ENCODE assay signal across 1 cellular context in genomic region chr1:200886590-200886989, GRCh38.
TF ChIP-seq lines count a peak whose summit lies in the region.

No MANE protein-coding gene starts in this region.

TF ChIP-seq in K562, 482 proteins besides CTCF, POLR2A, EP300 and RAD21 (continued from another document):
- TF ChIP-seq SFPQ (IDR thresholded peaks at IDR 0.05; ENCODE audit: low read depth, low read length) (no peak), ZFP1 (CRISPR knock-in tag; IDR thresholded peaks at IDR 0.05) (peak; percentile 68; the same call in 1 of the 2 replicates), DMBX1 (CRISPR knock-in tag; IDR thresholded peaks at IDR 0.05; ENCODE audit: borderline replicate concordance) (peak; percentile 92), BCL6 (CRISPR knock-in tag; IDR thresholded peaks at IDR 0.05) (peak; percentile 90), ZFPM2 (CRISPR knock-in tag; IDR thresholded peaks at IDR 0.05) (0 out of 2 replicates have a peak, but pooled peaks have one; percentile 24), ZNF76 (CRISPR knock-in tag; IDR thresholded peaks at IDR 0.05; ENCODE audit: borderline replicate concordance) (peak; percentile 90), BDP1 (IDR thresholded peaks at IDR 0.05; ENCODE audit: insufficient read depth, insufficient read length) (no peak)
